3 cellular contexts compared by ENCODE assay signal in genomic region chr11:118907749-118908106, GRCh38.
TF ChIP-seq lines count a peak whose summit lies in the region.

No MANE protein-coding gene starts in this region.

TF ChIP-seq in GM23338, 12 proteins besides CTCF, POLR2A, EP300 and RAD21:
- TF ChIP-seq EZH2 (IDR thresholded peaks at IDR 0.05; ENCODE audit: low read depth, unreplicated experiment): no peak
- TF ChIP-seq ZNF462 (CRISPR knock-in tag; IDR thresholded peaks at IDR 0.05): no peak

TF ChIP-seq in WTC11, 78 proteins besides CTCF, POLR2A, EP300 and RAD21:
- TF ChIP-seq E2F4 (CRISPR knock-in tag; IDR thresholded peaks at IDR 0.05; ENCODE audit: borderline replicate concordance, low read depth) (no peak), NR3C1 (CRISPR knock-in tag; conservative IDR thresholded peaks at IDR 0.05; ENCODE audit: low read depth) (no peak), ZNF121 (CRISPR knock-in tag; IDR thresholded peaks at IDR 0.05) (no peak)

TF ChIP-seq in HepG2, 621 proteins besides CTCF, POLR2A, EP300 and RAD21:
- no peak for TF ChIP-seq ZIK1 (CRISPR knock-in tag; IDR thresholded peaks at IDR 0.05; ENCODE audit: borderline replicate concordance, low read depth)
- TF ChIP-seq ATF2 (CRISPR knock-in tag; IDR thresholded peaks at IDR 0.05): no peak
- TF ChIP-seq AGO2 (optimal IDR thresholded peaks at IDR 0.05; ENCODE audit: low read depth, low read length): no peak
- TF ChIP-seq ZMYM2 (CRISPR knock-in tag; IDR thresholded peaks at IDR 0.05): no peak
- TF ChIP-seq ZEB1 (IDR thresholded peaks at IDR 0.05; ENCODE audit: insufficient replicate concordance, low read depth): no peak
- no peak for TF ChIP-seq NR2F6 (IDR thresholded peaks at IDR 0.05)
- TF ChIP-seq NR2F6 (CRISPR knock-in tag; IDR thresholded peaks at IDR 0.05): no peak
- no peak for TF ChIP-seq SIN3A (IDR thresholded peaks at IDR 0.05; ENCODE audit: borderline replicate concordance, low read depth, low read length)
- no peak for TF ChIP-seq ZNF737 (CRISPR knock-in tag; IDR thresholded peaks at IDR 0.05; ENCODE audit: borderline replicate concordance)
- no peak for TF ChIP-seq ZNF776 (CRISPR knock-in tag; IDR thresholded peaks at IDR 0.05)
- no peak for TF ChIP-seq GMEB1 (CRISPR knock-in tag; IDR thresholded peaks at IDR 0.05; ENCODE audit: borderline replicate concordance)
- TF ChIP-seq PATZ1 (CRISPR knock-in tag; IDR thresholded peaks at IDR 0.05): no peak
- no peak for TF ChIP-seq NR3C1 (CRISPR knock-in tag; IDR thresholded peaks at IDR 0.05)
- no peak for TF ChIP-seq MIER3 (CRISPR knock-in tag; IDR thresholded peaks at IDR 0.05; ENCODE audit: borderline replicate concordance)
- no peak for TF ChIP-seq FOXA3 (CRISPR knock-in tag; IDR thresholded peaks at IDR 0.05)
- no peak for TF ChIP-seq ZGPAT (CRISPR knock-in tag; IDR thresholded peaks at IDR 0.05)
- TF ChIP-seq ZNF33A (CRISPR knock-in tag; IDR thresholded peaks at IDR 0.05; ENCODE audit: borderline replicate concordance): no peak
- TF ChIP-seq NFE2L2 (IDR thresholded peaks at IDR 0.05; ENCODE audit: low read length): no peak
- no peak for TF ChIP-seq MAFF (IDR thresholded peaks at IDR 0.05; ENCODE audit: low read depth, low read length)
- no peak for TF ChIP-seq ZBTB21 (CRISPR knock-in tag; IDR thresholded peaks at IDR 0.05)
TF ChIP-seq in HepG2: peak in this region for 0.
